In the genomic region with DNA sequence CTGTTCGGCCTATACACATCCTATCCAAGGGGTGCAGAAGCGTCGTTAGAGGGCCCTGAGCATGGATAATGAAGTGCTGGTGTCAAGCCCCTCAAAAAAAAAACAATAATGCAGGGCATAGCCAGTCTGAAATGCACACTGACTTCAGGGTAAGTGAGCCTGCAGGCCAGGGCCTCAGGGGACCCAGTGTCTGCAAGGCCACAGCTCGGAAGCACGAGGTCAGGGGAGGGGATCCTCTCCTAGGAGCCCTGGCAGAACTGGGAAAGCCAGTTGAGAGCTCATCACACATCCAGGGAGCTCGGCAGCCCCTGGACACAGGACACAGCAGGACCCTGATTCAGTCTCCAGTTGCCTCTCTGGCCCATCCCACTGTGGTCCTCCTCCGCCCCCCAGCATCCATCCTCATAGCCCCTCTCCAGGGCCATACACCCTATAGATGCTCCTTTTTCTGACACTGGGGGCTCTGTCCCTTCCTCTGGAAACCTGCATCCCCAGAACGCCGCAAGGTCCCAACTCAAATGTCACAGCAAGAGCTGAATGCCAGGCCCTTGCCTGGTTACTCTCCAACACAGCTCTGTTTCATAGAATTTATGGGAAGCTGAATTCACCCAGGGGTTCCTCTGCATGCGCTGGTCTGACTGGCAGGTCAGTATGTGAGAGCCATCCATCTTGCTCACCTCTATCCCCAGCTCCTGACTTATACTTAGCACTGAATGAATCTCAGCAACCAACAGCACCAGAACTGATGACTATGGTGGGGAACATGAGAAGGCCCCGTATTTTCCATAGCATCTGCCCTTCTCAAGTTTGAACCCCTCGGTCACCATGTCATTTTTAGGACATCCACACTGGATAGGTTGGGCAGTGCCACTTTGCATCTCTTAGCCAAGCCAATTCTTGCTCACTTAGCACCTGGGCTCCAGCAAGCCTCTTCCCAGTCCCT, we compare ENCODE assay signal across 24 cellular contexts.
"Had no signal": no experiment of that assay in that cellular context is flagged by ENCODE, and none has a peak within 500 bp of the region (broad histone marks: within the 10 kb centered on the region; RNA-seq: fewer than 3 reads in every experiment).

No MANE protein-coding gene starts in this region.

- DNase-seq: hypothalamus; immature natural killer cell; kidney; left colon; left lung; lower lobe of right lung; mammary epithelial cell; mesendoderm; naive B cell; natural killer cell; nephron progenitor cell; ovary; right lobe of liver; stimulated activated CD4-positive, alpha-beta T cell treated with anti-CD3 and anti-CD28 coated beads, Interleukin-1b, Interleukin-23, amount 100 ng/mL, for 48 hours; stimulated activated CD4-positive, alpha-beta T cell treated with anti-CD3 and anti-CD28 coated beads, Interleukin-2, amount 100 ng/mL, for 48 hours; stimulated activated CD4-positive, alpha-beta T cell treated with anti-CD3 and anti-CD28 coated beads, Interleukin-4, amount 100 ng/mL, for 4 hours; stimulated activated CD8-positive, alpha-beta memory T cell treated with anti-CD3 and anti-CD28 coated beads, Interleukin-4, amount 100 ng/mL, for 48 hours; stimulated activated naive B cell treated with anti-CD40 and anti-IgM and Interleukin-4, amounts not matched to agents 10 μg/mL and 1 μg/mL and 100 μg/mL, for 72 hours; substantia nigra had no signal

- H3K9ac ChIP-seq: neural progenitor cell had no signal

- H3K4me2 ChIP-seq: neural progenitor cell, smooth muscle cell had no signal

- H3K36me3 ChIP-seq: left lung, lower lobe of right lung, neural progenitor cell, ovary, right atrium auricular region, right lobe of liver, tibial nerve, vagina had no signal

- H3K4me3 ChIP-seq: left lung, lower lobe of right lung, neural progenitor cell, ovary, right atrium auricular region, right lobe of liver, smooth muscle cell, tibial nerve, vagina had no signal

- H3K4me1 ChIP-seq: left lung, lower lobe of right lung, neural progenitor cell, right atrium auricular region, right lobe of liver, tibial nerve, vagina had no signal

- H3K27ac ChIP-seq: left lung, lower lobe of right lung, neural progenitor cell, ovary, right atrium auricular region, right lobe of liver, tibial nerve, vagina had no signal

- H2AFZ ChIP-seq: neural progenitor cell had no signal

- H3K27me3 ChIP-seq: left lung, neural progenitor cell, ovary, right atrium auricular region, right lobe of liver, tibial nerve, vagina had no signal

- ATAC-seq: left colon; left lung; natural killer cell; right lobe of liver; stimulated activated naive B cell treated with anti-CD40 and anti-IgM and Interleukin-4, amounts not matched to agents 10 μg/mL and 1 μg/mL and 100 μg/mL, for 72 hours had no signal

- H3K9me3 ChIP-seq: left lung, lower lobe of right lung, ovary, right atrium auricular region, right lobe of liver, tibial nerve, vagina had no signal
